8 cellular contexts compared by ENCODE assay signal in genomic region chr16:18983565-18984424, GRCh38. TPM values are rescaled to one million over a fixed set of nuclear protein-coding genes. Genes with fewer than 3 reads are reported as not detected.
A peak's percentile ranks its signal among the peaks of the same experiment; 100 is the strongest.
DNase-seq lines count a peak whose midpoint lies in the region; ATAC-seq lines count a peak whose summit lies in the region.

Gene TMC7 (plus strand): TSS chr16:18983934. CDS start chr16:18984064, 130 bp downstream.

- peak; percentile 73 for DNase-seq in DMS79 (lab: John Stamatoyannopoulos, UW)
- DNase-seq in M059J (ENCODE audit: low read depth): peak; percentile 86
- peak; percentile 86 for DNase-seq in RPMI8226
- DNase-seq in central memory CD8-positive, alpha-beta T cell (ENCODE audit: low spot score in 2 of 2): no peak
- peak; percentile 90 for DNase-seq in inferior parietal cortex (ENCODE audit: extremely low spot score)

- no peaks in the 10 kb centered on the region for H3K4me1 Mint-ChIP-seq in central memory CD8-positive, alpha-beta T cell

- H3K36me3 Mint-ChIP-seq in central memory CD8-positive, alpha-beta T cell (ENCODE audit: insufficient read depth): peaks cover 1% of the 10 kb centered on the region

- no peaks in the 10 kb centered on the region for H3K9me3 Mint-ChIP-seq in central memory CD8-positive, alpha-beta T cell

- H3K36me3 ChIP-seq in skeletal muscle satellite cell (ENCODE audit: insufficient read depth, low read length): no peaks in the 10 kb centered on the region

- peaks cover 3% of the 10 kb centered on the region for H3K4me1 ChIP-seq in skeletal muscle satellite cell (ENCODE audit: control insufficient read depth, insufficient read depth, low read length)

- peak within 1 kb of the TSS; percentile 77 for H3K9ac ChIP-seq in skeletal muscle satellite cell (ENCODE audit: low read depth, low read length)

- H3K4me2 ChIP-seq in skeletal muscle satellite cell (ENCODE audit: low read length): peak within 1 kb of the TSS; percentile 81

- no peaks in the 10 kb centered on the region for H3K27me3 ChIP-seq in skeletal muscle satellite cell (ENCODE audit: control insufficient read depth, insufficient read depth, low read length)

- H3K4me3 Mint-ChIP-seq in central memory CD8-positive, alpha-beta T cell: peak within 1 kb of the TSS; percentile 23

- peak within 1 kb of the TSS; percentile 73 for H3K4me3 ChIP-seq in skeletal muscle satellite cell (ENCODE audit: low read length)

- H3K27ac Mint-ChIP-seq in central memory CD8-positive, alpha-beta T cell (ENCODE audit: low read depth): no peak within 1 kb of the TSS

- ATAC-seq in central memory CD8-positive, alpha-beta T cell (replicated peaks; ENCODE audit: extremely low read depth, poor library complexity, severe bottlenecking): no peak
- ATAC-seq in HG03469 (IDR thresholded peaks at IDR 0.05; ENCODE audit: unreplicated experiment) (no peak), HG03025 (IDR thresholded peaks at IDR 0.05; ENCODE audit: low FRiP score, unreplicated experiment) (no peak)

- H3K9me3 ChIP-seq in skeletal muscle satellite cell (replicated peaks; ENCODE audit: low read length): no peaks in the 10 kb centered on the region

- peaks cover 55% of the 10 kb centered on the region for H3K27me3 Mint-ChIP-seq in central memory CD8-positive, alpha-beta T cell

RNA-seq across cellular contexts. Expression of gene TMC7, which starts in this region (rescaled TPM):
- 0.20 and 0.71 TPM in 2 replicates for total RNA-seq in M059J (2014; rRNA removed; shearing (Covaris generic))
- 0.76 and 1.3 TPM in 2 replicates for total RNA-seq in skeletal muscle satellite cell (2012; rRNA removed)

Comparison
In these comparisons a context has a peak if more than half of its experiments do, and no peak if none do; other contexts are left out.
1. Peak in DNase-seq in M059J; RNA of the gene not detected or under 1 TPM.
2. DNase-seq: peak in DMS79 (single experiment), RPMI8226 (single experiment) and inferior parietal cortex (single experiment); none in central memory CD8-positive, alpha-beta T cell (0 of 2).